ENCODE assay signal across 22 cellular contexts in genomic region chr3:75886971-75887526, GRCh38.
DNase-seq lines count a peak whose midpoint lies in the region; ATAC-seq, FAIRE-seq and TF ChIP-seq lines count a peak whose summit lies in the region.
"Had no signal": no experiment of that assay in that cellular context is flagged by ENCODE, and none has a peak within 500 bp of the region (broad histone marks: within the 10 kb centered on the region; RNA-seq: fewer than 3 reads in every experiment).

No MANE protein-coding gene starts in this region.

- H3K36me3 Mint-ChIP-seq in activated T-cell treated with anti-CD3 and anti-CD28 coated beads, Interleukin-2, amount 50 U/mL, for 4 hours (ENCODE audit: insufficient read depth) = no peaks in the 10 kb centered on the region
- H3K36me3 Mint-ChIP-seq: IgD-negative memory B cell had no signal

- no peaks in the 10 kb centered on the region for H3K27me3 ChIP-seq in foreskin keratinocyte
- H3K27me3 ChIP-seq: Peyer's patch had no signal

- no peaks in the 10 kb centered on the region for H3K27me3 Mint-ChIP-seq in activated T-cell treated with anti-CD3 and anti-CD28 coated beads, Interleukin-2, amount 50 U/mL, for 4 hours (ENCODE audit: low read depth)
- H3K27me3 Mint-ChIP-seq: B cell, IgD-negative memory B cell had no signal

- ATAC-seq in foreskin keratinocyte (peak; percentile 90), GM21825 (IDR thresholded peaks at IDR 0.05; ENCODE audit: unreplicated experiment) (no peak)
- ATAC-seq in activated T-cell treated with anti-CD3 and anti-CD28 coated beads, Interleukin-2, amount 50 U/mL, for 4 hours = no peak

- no peak for TF ChIP-seq CTCF in foreskin keratinocyte (conservative IDR thresholded peaks at IDR 0.05)

- peak; percentile 54 for FAIRE-seq in HTR-8/SVneo (lab: Jason Lieb, UNC)
- FAIRE-seq in GM12891 (lab: Jason Lieb, UNC) = no peak
- FAIRE-seq: A204.1, G401.6 had no signal

- no peaks in the 10 kb centered on the region for H3K4me1 ChIP-seq in foreskin keratinocyte
- H3K4me1 ChIP-seq: Peyer's patch had no signal

- no peak overlapping the region for H3K4me3 Mint-ChIP-seq in activated T-cell treated with anti-CD3 and anti-CD28 coated beads, Interleukin-2, amount 50 U/mL, for 4 hours
- H3K4me3 Mint-ChIP-seq: B cell; H9; IgD-negative memory B cell; T-helper 1 cell treated with Interleukin-12 subunit alpha and Interleukin-12 subunit beta and Interleukin-4 antibody, amounts not matched to agents 30 μg/mL and 1 μg/mL, for 36 hours had no signal

- no peaks in the 10 kb centered on the region for H3K4me1 Mint-ChIP-seq in activated T-cell treated with anti-CD3 and anti-CD28 coated beads, Interleukin-2, amount 50 U/mL, for 4 hours (ENCODE audit: low read depth)
- H3K4me1 Mint-ChIP-seq: B cell, IgD-negative memory B cell had no signal

- TF ChIP-seq POLR2A in GM12891 (IDR thresholded peaks at IDR 0.05; ENCODE audit: low read depth, low read length) = no peak

- DNase-seq in EH (ENCODE audit: low read depth) (peak; percentile 4), HTR-8/SVneo (ENCODE audit: insufficient read length, low spot score) (peak; percentile 2), foreskin keratinocyte (peak in 1 of 2 donors; percentile 12), myocyte (ENCODE audit: low read depth) (peak; percentile 4), GM12891 (ENCODE audit: insufficient read length, low spot score) (no peak)
- no peak for DNase-seq in activated T-cell treated with anti-CD3 and anti-CD28 coated beads, Interleukin-2, amount 50 U/mL, for 4 hours
- DNase-seq: DMS79, H9, NCI-H1417, NCI-H1694 treated with DMSO at 0.1 percent for 48 hours, NCI-H2081 treated with DMSO at 0.1 percent for 48 hours, NCI-H2171 treated with DMSO at 0.1 percent for 48 hours, NCI-H524 treated with DMSO at 0.1 percent for 48 hours, NCI-H82, Peyer's patch, Right ventricle myocardium superior had no signal

- H3K27ac ChIP-seq in foreskin keratinocyte = no peak overlapping the region
- H3K27ac ChIP-seq: Peyer's patch had no signal

- H3K9me3 Mint-ChIP-seq in activated T-cell treated with anti-CD3 and anti-CD28 coated beads, Interleukin-2, amount 50 U/mL, for 4 hours = peaks cover 12% of the 10 kb centered on the region

TF ChIP-seq in GM12891, 5 proteins besides CTCF, POLR2A, EP300 and RAD21:
- TF ChIP-seq SPI1 (IDR thresholded peaks at IDR 0.05; ENCODE audit: low read depth, low read length) (no peak), POLR2AphosphoS5 (IDR thresholded peaks at IDR 0.05; ENCODE audit: low read depth, low read length) (no peak), POU2F2 (IDR thresholded peaks at IDR 0.05; ENCODE audit: low read depth, low read length) (no peak), TAF1 (IDR thresholded peaks at IDR 0.05; ENCODE audit: low read depth, low read length) (no peak), PAX5 (IDR thresholded peaks at IDR 0.05; ENCODE audit: insufficient read depth, low read length, severe bottlenecking) (no peak)
TF ChIP-seq in GM12891: peak in this region for 0.

Comparison
In these comparisons a context has a peak if more than half of its experiments do, and no peak if none do; other contexts are left out.
1. DNase-seq: peak in EH (single experiment), HTR-8/SVneo (single experiment) and myocyte (single experiment); none in GM12891 (single experiment) and activated T-cell treated with anti-CD3 and anti-CD28 coated beads, Interleukin-2, amount 50 U/mL, for 4 hours (single experiment).